Comparison of ENCODE assay signal across 30 cellular contexts in genomic region chr7:15757041-15757995, GRCh38.
DNase-seq lines count a peak whose midpoint lies in the region; ATAC-seq and FAIRE-seq lines count a peak whose summit lies in the region.
"Had no signal": no experiment of that assay in that cellular context is flagged by ENCODE, and none has a peak within 500 bp of the region (broad histone marks: within the 10 kb centered on the region; RNA-seq: fewer than 3 reads in every experiment).

No MANE protein-coding gene starts in this region.

- H3K4me3 ChIP-seq in ACC112 (ENCODE audit: low read depth, low read length) (no peak overlapping the region; the same call in 1 of the 2 replicates), HAP-1 (no peak overlapping the region)
- H3K4me3 ChIP-seq: A549, BLaER1, gastrocnemius medialis, SK-N-MC had no signal

- no peaks in the 10 kb centered on the region for H3K36me3 ChIP-seq in ACC112 (ENCODE audit: insufficient read depth, low read length)
- no peaks in the 10 kb centered on the region for H3K36me3 ChIP-seq in HAP-1 (replicated peaks)
- H3K36me3 ChIP-seq: BLaER1, gastrocnemius medialis had no signal

- H3K9me3 ChIP-seq in HAP-1, result 0 out of 2 replicates have a peak, but pooled peaks cover 7% of the 10 kb centered on the region
- H3K9me3 ChIP-seq: A549, BLaER1, gastrocnemius medialis had no signal

- in situ Hi-C loops in HAP-1 (cut with MboI; ENCODE audit: low sequenced_read_pairs), result no loop called here
- in situ Hi-C loops in ACHN (cut with HindIII; ENCODE audit: low pct_ligation_motif_present, low pct_unique_long_range_greater_than_20kb, low sequenced_read_pairs), result no loop called here

- DNase-seq in HAP-1 (ENCODE audit: low spot score in 2 of 2) (peak; percentile 41 to 91), myocyte (ENCODE audit: low read depth) (peak; percentile 52), ACHN (no peak), NCI-H69 (lab: John Stamatoyannopoulos, UW) (no peak), HuH-7.5 (ENCODE audit: low spot score) (no peak)
- DNase-seq: activated CD4-positive, alpha-beta memory T cell treated with anti-CD3 and anti-CD28 coated beads, Interleukin-2, amount 10 ng/mL, durations not matched to agents 7 days and 5 days; activated CD4-positive, alpha-beta T cell treated with anti-CD3 and anti-CD28 coated beads for 1 hour; activated effector memory CD4-positive, alpha-beta T cell treated with Interleukin-2 at 50 U/mL for 16 hours; activated naive CD8-positive, alpha-beta T cell treated with anti-CD3 and anti-CD28 coated beads, Interleukin-2, amount 10 ng/mL, durations not matched to agents 7 days and 5 days; activated T-cell treated with anti-CD3 and anti-CD28 coated beads for 4 hours; DMS53; gastrocnemius medialis; GF-D8; hippocampal formation; immature natural killer cell; NCI-H1436; NCI-H446; NCI-H82; occipital lobe; small intestine; T-helper 2 cell had no signal

- no peak for ATAC-seq in HG02981 (IDR thresholded peaks at IDR 0.05; ENCODE audit: unreplicated experiment)
- ATAC-seq: A549, gastrocnemius medialis, left lobe of liver had no signal

- FAIRE-seq in endometrium (lab: Jason Lieb, UNC), result peak; percentile 95
- FAIRE-seq: A549, astrocyte had no signal

- no peaks in the 10 kb centered on the region for H3K79me2 ChIP-seq in ACC112 (ENCODE audit: control insufficient read depth, insufficient read depth, low read length, unreplicated experiment)

- peak overlapping the region; percentile 71 for H2AFZ ChIP-seq in ACC112 (ENCODE audit: low read length, unreplicated experiment)

- H3K27me3 ChIP-seq in ACC112 (ENCODE audit: insufficient read depth, low read length) (no peaks in the 10 kb centered on the region), HAP-1 (ENCODE audit: low read depth) (no peaks in the 10 kb centered on the region; the same call in 1 of the 2 replicates)
- H3K27me3 ChIP-seq: BLaER1, gastrocnemius medialis had no signal

- H3K4me1 ChIP-seq in ACC112 (ENCODE audit: control insufficient read depth, insufficient read depth, low read length, unreplicated experiment), result peaks cover 17% of the 10 kb centered on the region
- H3K4me1 ChIP-seq in HAP-1, result peaks cover 9% of the 10 kb centered on the region
- H3K4me1 ChIP-seq: A549, BLaER1, gastrocnemius medialis had no signal

- H3K27ac ChIP-seq in ACC112 (ENCODE audit: low read depth, low read length), result no peak overlapping the region
- H3K27ac ChIP-seq: A549, BLaER1, gastrocnemius medialis, KMS-11, SK-N-MC had no signal

Comparison
In these comparisons a context has a peak if more than half of its experiments do, and no peak if none do; other contexts are left out.
1. DNase-seq: peak in HAP-1 (2 of 2) and myocyte (single experiment); none in ACHN (single experiment), NCI-H69 (single experiment) and HuH-7.5 (single experiment).